ENCODE assay signal across 1 cellular context in the genomic region with DNA sequence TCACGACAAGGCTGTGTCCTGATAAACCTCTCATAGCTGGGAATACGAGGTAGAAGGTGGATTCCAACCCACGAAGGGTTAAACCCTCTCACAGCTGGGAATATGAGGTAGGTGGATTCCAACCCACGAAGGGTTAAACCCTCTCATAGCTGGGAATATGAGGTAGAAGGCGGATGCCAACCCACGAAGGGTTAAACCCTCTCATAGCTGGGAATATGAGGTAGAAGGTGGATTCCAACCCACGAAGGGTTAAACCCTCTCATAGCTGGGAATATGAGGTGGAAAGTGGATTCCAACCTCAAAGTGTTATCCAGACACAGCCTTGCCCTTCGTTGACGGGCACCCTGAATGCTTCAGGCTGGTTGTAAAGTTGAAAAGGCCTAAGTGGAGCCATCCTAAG.
TF ChIP-seq lines count a peak whose summit lies in the region.

No MANE protein-coding gene starts in this region.

TF ChIP-seq in HEK293, 187 proteins besides CTCF, POLR2A, EP300 and RAD21:
- TF ChIP-seq ZNF362 (tag by site-specific recombination; IDR thresholded peaks at IDR 0.05) (no peak), GLIS1 (tag by site-specific recombination; IDR thresholded peaks at IDR 0.05) (no peak), ZNF777 (tag by site-specific recombination; IDR thresholded peaks at IDR 0.05; ENCODE audit: borderline replicate concordance) (no peak), ZBTB48 (tag by site-specific recombination; IDR thresholded peaks at IDR 0.05) (no peak), ZNF707 (tag by site-specific recombination; IDR thresholded peaks at IDR 0.05) (no peak), ZNF449 (tag by site-specific recombination; IDR thresholded peaks at IDR 0.05) (no peak), HOXC10 (CRISPR knock-in tag; IDR thresholded peaks at IDR 0.05) (no peak), EGR2 (tag by site-specific recombination; IDR thresholded peaks at IDR 0.05; ENCODE audit: low read depth) (peak; percentile 86)
